In the genomic region with DNA sequence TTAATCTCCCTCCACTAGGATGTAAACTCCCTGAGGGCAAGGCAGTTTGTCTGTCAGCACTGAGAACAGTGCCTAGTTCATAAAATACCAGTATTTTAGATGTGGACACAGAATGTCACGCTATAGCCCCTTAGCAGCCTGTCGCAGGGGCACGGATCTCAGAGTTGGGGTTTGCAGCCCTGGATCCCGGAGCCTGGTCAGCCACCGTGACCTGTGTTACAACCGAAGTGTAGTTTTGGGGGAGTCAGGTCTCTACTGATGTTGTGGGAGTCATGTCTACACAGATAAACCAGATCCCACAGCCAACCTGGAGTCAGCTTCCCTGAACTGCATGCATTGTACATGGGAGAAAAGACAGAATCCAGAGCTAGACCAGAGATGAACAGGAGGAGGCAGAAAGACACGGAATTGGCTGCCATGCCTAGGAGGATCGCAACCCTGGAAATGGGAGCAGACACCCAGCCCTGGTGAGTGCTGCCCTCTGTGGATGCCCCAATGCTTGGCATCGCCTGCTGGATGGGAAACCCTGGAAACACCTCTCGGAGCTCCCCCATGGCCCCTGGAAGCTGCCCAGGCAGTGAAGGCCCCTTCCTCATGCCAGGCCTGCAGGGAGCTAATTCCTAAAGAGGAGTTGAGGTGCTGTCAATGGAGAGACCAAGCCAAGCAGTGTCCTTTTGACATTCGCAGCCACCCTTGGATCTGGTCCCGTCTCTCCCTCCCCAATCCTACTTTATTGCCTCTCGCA, we compare ENCODE assay signal across 16 cellular contexts.
"Had no signal": no experiment of that assay in that cellular context is flagged by ENCODE, and none has a peak within 500 bp of the region (broad histone marks: within the 10 kb centered on the region; RNA-seq: fewer than 3 reads in every experiment).

No MANE protein-coding gene starts in this region.

- H3K4me3 Mint-ChIP-seq: effector memory CD8-positive, alpha-beta T cell; naive B cell; nephron had no signal

- ATAC-seq: effector memory CD8-positive, alpha-beta T cell; gastrocnemius medialis; heart right ventricle; left colon; left ventricle myocardium superior had no signal

- H3K36me3 ChIP-seq: esophagus muscularis mucosa, gastrocnemius medialis, heart right ventricle, uterus had no signal

- H3K4me3 ChIP-seq: esophagus muscularis mucosa, gastrocnemius medialis, heart right ventricle, uterus had no signal

- H3K4me1 Mint-ChIP-seq: naive B cell, nephron had no signal

- DNase-seq: effector memory CD8-positive, alpha-beta T cell; gastrocnemius medialis; heart right ventricle; left colon; left ventricle myocardium superior; mesendoderm; naive B cell; small intestine; stimulated activated CD4-positive, alpha-beta T cell treated with anti-CD3 and anti-CD28 coated beads, Interleukin-2, amount 100 ng/mL, for 48 hours; stimulated activated naive CD4-positive, alpha-beta T cell treated with Interleukin-2 at 50 U/mL for 16 hours; trophoblast cell; uterus had no signal

- H3K27ac ChIP-seq: epithelial cell of prostate, esophagus muscularis mucosa, gastrocnemius medialis, heart right ventricle, uterus had no signal

- H3K4me1 ChIP-seq: esophagus muscularis mucosa, gastrocnemius medialis, heart right ventricle, uterus had no signal

- FAIRE-seq: keratinocyte, small intestine had no signal

- H3K27ac Mint-ChIP-seq: effector memory CD8-positive, alpha-beta T cell; naive B cell; nephron had no signal

- H3K9me3 ChIP-seq: gastrocnemius medialis, uterus had no signal
